Comparison of ENCODE assay signal across 25 cellular contexts in the genomic region with DNA sequence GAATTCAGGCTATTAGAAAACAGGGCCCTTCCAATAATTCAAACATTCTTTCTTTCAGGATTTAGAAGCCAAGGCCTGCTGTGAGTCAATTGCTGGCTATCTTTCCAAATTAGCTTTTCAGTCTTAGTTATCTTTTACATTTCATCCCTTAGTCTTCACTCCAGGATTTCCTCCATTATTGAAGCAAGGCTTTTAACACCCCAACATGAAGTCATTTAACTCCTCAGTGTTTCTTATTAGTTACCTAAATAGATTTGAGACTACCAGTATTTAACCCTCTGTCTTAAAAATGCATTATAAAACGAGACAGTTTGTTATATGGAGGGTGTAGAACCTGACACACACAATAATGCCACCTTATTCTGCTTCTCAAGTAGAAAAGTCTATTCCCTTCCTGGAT.
A peak's percentile ranks its signal among the peaks of the same experiment; 100 is the strongest.
DNase-seq lines count a peak whose midpoint lies in the region; ATAC-seq and TF ChIP-seq lines count a peak whose summit lies in the region.
"Had no signal": no experiment of that assay in that cellular context is flagged by ENCODE, and none has a peak within 500 bp of the region (broad histone marks: within the 10 kb centered on the region; RNA-seq: fewer than 3 reads in every experiment).

No MANE protein-coding gene starts in this region.

- intact Hi-C loops in left cardiac atrium (cut with DNase I) = no loop called here
- intact Hi-C loops in activated CD4-positive, alpha-beta memory T cell treated with anti-CD3 and anti-CD28 coated beads for 36 hours (cut with micrococcal nuclease) = no loop called here

- H3K27me3 ChIP-seq in cardiac muscle cell = no peaks in the 10 kb centered on the region
- H3K27me3 ChIP-seq: BE2C, Peyer's patch had no signal

- H3K9me3 ChIP-seq in cardiac muscle cell (ENCODE audit: low read depth) = no peaks in the 10 kb centered on the region
- H3K9me3 ChIP-seq: BE2C, Caco-2, Peyer's patch had no signal

- no peak for DNase-seq in cardiac muscle cell (ENCODE audit: low read depth in 1 of 2, low spot score in 1 of 2)
- DNase-seq in left cardiac atrium = no peak
- peak; percentile 17 for DNase-seq in fibroblast of mammary gland (ENCODE audit: low read depth)
- no peak for DNase-seq in neural crest cell (ENCODE audit: low read depth, low spot score)
- no peak for DNase-seq in NCI-H1694 (lab: John Stamatoyannopoulos, UW)
- no peak for DNase-seq in activated effector memory CD4-positive, alpha-beta T cell treated with Interleukin-2 at 50 U/mL for 16 hours
- no peak for DNase-seq in activated CD4-positive, alpha-beta memory T cell treated with anti-CD3 and anti-CD28 coated beads for 36 hours
- DNase-seq in DMS 273 treated with DMSO at 0.1 percent for 48 hours (lab: John Stamatoyannopoulos, UW) = no peak
- DNase-seq: BE2C; Caco-2; CD4-positive, alpha-beta T cell; DMS153; GF-D8; NCI-H1105 treated with DMSO at 0.1 percent for 48 hours; NCI-H187; NCI-H2107; NCI-H510A; NCI-H748 treated with DMSO at 0.1 percent for 48 hours; NK-92 treated with Interleukin-12 subunit alpha and Interleukin-12 subunit beta, amount 100 ng/mL, for 24 hours; Peyer's patch had no signal

- H3K27ac Mint-ChIP-seq in neural crest cell (ENCODE audit: unreplicated experiment) = peak overlapping the region; percentile 87
- H3K27ac Mint-ChIP-seq in activated CD4-positive, alpha-beta memory T cell treated with anti-CD3 and anti-CD28 coated beads for 36 hours = no peak overlapping the region
- H3K27ac Mint-ChIP-seq: CD4-positive, alpha-beta T cell had no signal

- no peak for TF ChIP-seq CTCF in cardiac muscle cell (IDR thresholded peaks at IDR 0.05; ENCODE audit: low read depth, low read length)
- TF ChIP-seq CTCF in fibroblast of mammary gland (conservative IDR thresholded peaks at IDR 0.05; ENCODE audit: control insufficient read depth, insufficient read depth, low read depth, low read length) = no peak
- no peak for TF ChIP-seq CTCF in neural crest cell (conservative IDR thresholded peaks at IDR 0.05)

- H3K4me1 Mint-ChIP-seq in neural crest cell = peaks cover 47% of the 10 kb centered on the region
- H3K4me1 Mint-ChIP-seq in activated CD4-positive, alpha-beta memory T cell treated with anti-CD3 and anti-CD28 coated beads for 36 hours (ENCODE audit: low read depth) = no peaks in the 10 kb centered on the region

- POLR2A ChIA-PET in activated CD4-positive, alpha-beta memory T cell treated with anti-CD3 and anti-CD28 coated beads for 36 hours (lab: Charles Lee) = no interaction called here

- ATAC-seq in left cardiac atrium = no peak
- ATAC-seq: GM12878, HCT116, K562, Right ventricle myocardium inferior had no signal

- H3K9me3 Mint-ChIP-seq in neural crest cell = peaks cover 2% of the 10 kb centered on the region
- peaks cover 2% of the 10 kb centered on the region for H3K9me3 Mint-ChIP-seq in activated CD4-positive, alpha-beta memory T cell treated with anti-CD3 and anti-CD28 coated beads for 36 hours

- peak overlapping the region; percentile 81 for H3K27ac ChIP-seq in cardiac muscle cell
- H3K27ac ChIP-seq: 22Rv1, Peyer's patch had no signal

- CTCF ChIA-PET in activated CD4-positive, alpha-beta memory T cell treated with anti-CD3 and anti-CD28 coated beads for 36 hours (lab: Charles Lee) = no interaction called here

- peaks cover 3% of the 10 kb centered on the region for H3K36me3 Mint-ChIP-seq in neural crest cell (ENCODE audit: low read depth)
- H3K36me3 Mint-ChIP-seq in activated CD4-positive, alpha-beta memory T cell treated with anti-CD3 and anti-CD28 coated beads for 36 hours = no peaks in the 10 kb centered on the region

- H3K27me3 Mint-ChIP-seq in neural crest cell (ENCODE audit: low read depth) = no peaks in the 10 kb centered on the region
- no peaks in the 10 kb centered on the region for H3K27me3 Mint-ChIP-seq in activated CD4-positive, alpha-beta memory T cell treated with anti-CD3 and anti-CD28 coated beads for 36 hours

- H3K4me3 Mint-ChIP-seq in neural crest cell = no peak overlapping the region
- no peak overlapping the region for H3K4me3 Mint-ChIP-seq in activated CD4-positive, alpha-beta memory T cell treated with anti-CD3 and anti-CD28 coated beads for 36 hours
- H3K4me3 Mint-ChIP-seq: CD4-positive, alpha-beta T cell had no signal

- no peak overlapping the region for H3K4me3 ChIP-seq in cardiac muscle cell
- H3K4me3 ChIP-seq in fibroblast of mammary gland (ENCODE audit: control insufficient read depth, low read depth, low read length) = no peak overlapping the region
- H3K4me3 ChIP-seq: GM12878, K562, Peyer's patch had no signal

- no peaks in the 10 kb centered on the region for H3K36me3 ChIP-seq in cardiac muscle cell
- H3K36me3 ChIP-seq: BE2C, Peyer's patch had no signal

- H3K4me1 ChIP-seq in cardiac muscle cell (ENCODE audit: low read depth) = peaks cover 16% of the 10 kb centered on the region
- H3K4me1 ChIP-seq: BE2C, Peyer's patch had no signal
